Comparison of ENCODE assay signal across 9 cellular contexts in the genomic region with DNA sequence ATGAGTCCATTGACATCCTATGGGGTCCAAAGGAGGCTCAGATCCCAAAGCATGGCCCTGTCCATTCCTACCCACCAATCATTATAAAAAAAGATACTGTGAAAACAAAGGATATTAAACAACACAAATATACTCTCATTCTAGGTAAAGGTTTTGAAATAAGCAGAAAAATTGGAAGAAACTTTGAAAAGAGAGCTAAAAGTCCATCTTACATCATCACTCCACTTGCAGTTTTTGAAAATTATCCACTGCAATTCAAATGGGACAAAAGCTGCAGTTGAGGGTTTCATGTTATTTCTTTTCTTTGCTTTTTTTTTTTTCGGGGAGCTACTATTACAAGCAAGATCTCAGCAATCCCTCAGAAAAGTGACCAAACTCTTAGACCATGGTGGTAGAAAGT.
"Had no signal": no experiment of that assay in that cellular context is flagged by ENCODE, and none has a peak within 500 bp of the region (broad histone marks: within the 10 kb centered on the region; RNA-seq: fewer than 3 reads in every experiment).

No MANE protein-coding gene starts in this region.

- DNase-seq: effector CD8-positive, alpha-beta T cell; islet precursor cell; naive thymus-derived CD4-positive, alpha-beta T cell; small intestine; stimulated activated CD4-positive, alpha-beta T cell treated with anti-CD3 and anti-CD28 coated beads, Interleukin-12 subunit alpha, Interleukin-12 subunit beta, amount 100 ng/mL, for 4 hours; stimulated activated naive CD4-positive, alpha-beta T cell; transverse colon had no signal

- H3K27ac Mint-ChIP-seq: naive thymus-derived CD4-positive, alpha-beta T cell had no signal

- H3K4me3 ChIP-seq: transverse colon had no signal

- H3K4me1 Mint-ChIP-seq: naive thymus-derived CD4-positive, alpha-beta T cell had no signal

- H3K36me3 Mint-ChIP-seq: naive thymus-derived CD4-positive, alpha-beta T cell had no signal

- H3K27ac ChIP-seq: neutrophil had no signal

- H3K36me3 ChIP-seq: neutrophil, transverse colon had no signal

- ATAC-seq: esophagus mucosa; naive thymus-derived CD4-positive, alpha-beta T cell had no signal

- H3K27me3 ChIP-seq: neutrophil, transverse colon had no signal

- H3K4me3 Mint-ChIP-seq: naive thymus-derived CD4-positive, alpha-beta T cell had no signal

- H3K9me3 ChIP-seq: neutrophil, transverse colon had no signal
